In genomic region chr11:88454881-88455280, GRCh38 we compare ENCODE assay signal across 24 cellular contexts.
DNase-seq lines count a peak whose midpoint lies in the region; ATAC-seq, FAIRE-seq and TF ChIP-seq lines count a peak whose summit lies in the region.
"Had no signal": no experiment of that assay in that cellular context is flagged by ENCODE, and none has a peak within 500 bp of the region (broad histone marks: within the 10 kb centered on the region; RNA-seq: fewer than 3 reads in every experiment).

No MANE protein-coding gene starts in this region.

- H3K36me3 Mint-ChIP-seq in effector memory CD8-positive, alpha-beta T cell (ENCODE audit: insufficient read depth) = no peaks in the 10 kb centered on the region

- CTCF ChIA-PET in A549 (lab: Yijun Ruan, JAX) = no interaction called here

- H3K9me3 ChIP-seq in A549 = no peaks in the 10 kb centered on the region
- no peaks in the 10 kb centered on the region for H3K9me3 ChIP-seq in GM23248 (ENCODE audit: low read depth)
- H3K9me3 ChIP-seq: BLaER1, tibial artery had no signal

- no peaks in the 10 kb centered on the region for H3K27me3 Mint-ChIP-seq in effector memory CD8-positive, alpha-beta T cell

- FAIRE-seq in A549 (lab: Jason Lieb, UNC) = no peak
- FAIRE-seq: endothelial cell of umbilical vein, GM18507 had no signal

- no peak for TF ChIP-seq EP300 in A549 (IDR thresholded peaks at IDR 0.05)

- TF ChIP-seq POLR2A in A549 (IDR thresholded peaks at IDR 0.05; ENCODE audit: low read length) = no peak

- TF ChIP-seq RAD21 in A549 (conservative IDR thresholded peaks at IDR 0.05 in 1 of 2, IDR thresholded peaks at IDR 0.05 in 1 of 2) = no peak

- POLR2A ChIA-PET in A549 (lab: Yijun Ruan, JAX) = no interaction called here

- H3K9me2 ChIP-seq in GM23248 (ENCODE audit: insufficient read depth) = no peaks in the 10 kb centered on the region

- TF ChIP-seq CTCF in A549 (IDR thresholded peaks at IDR 0.05) (no peak), epithelial cell of esophagus (IDR thresholded peaks at IDR 0.05; ENCODE audit: insufficient read depth, low read depth, low read length, missing control alignments) (no peak)

- H3K79me2 ChIP-seq in GM23248 (ENCODE audit: insufficient read depth) = no peaks in the 10 kb centered on the region
- H3K79me2 ChIP-seq: parathyroid adenoma had no signal

- DNase-seq in A549 (ENCODE audit: low read depth in 1 of 2, low spot score in 1 of 2) (no peak), GM23248 (peak; percentile 61), RPMI7951 (ENCODE audit: low read depth) (peak; percentile 28), epithelial cell of esophagus (ENCODE audit: low read depth) (peak; percentile 86), NCI-H2081 treated with DMSO at 0.1 percent for 48 hours (lab: John Stamatoyannopoulos, UW) (no peak), glomerular visceral epithelial cell (ENCODE audit: extremely low spot score) (no peak)
- DNase-seq in activated T-cell treated with anti-CD3 and anti-CD28 coated beads, Interleukin-2, amount 50 U/mL, for 48 hours = no peak
- no peak for DNase-seq in effector memory CD8-positive, alpha-beta T cell
- DNase-seq: activated CD4-positive, alpha-beta T cell treated with anti-CD3 and anti-CD28 coated beads for 4 hours; activated gamma-delta T cell; activated T-cell treated with anti-CD3 and anti-CD28 coated beads for 4 hours; cerebellar nuclear complex; left colon; NCI-H1092; NCI-H187; NCI-H69; right cardiac atrium; tibial artery had no signal

- no peak overlapping the region for H2AFZ ChIP-seq in GM23248
- H2AFZ ChIP-seq: parathyroid adenoma had no signal

- H3K9me3 Mint-ChIP-seq in effector memory CD8-positive, alpha-beta T cell = peaks cover 0 to 2% of the 10 kb centered on the region in 2 donors
- H3K9me3 Mint-ChIP-seq: neural crest cell had no signal

- in situ Hi-C loops in GM23248 (cut with MboI) = no loop called here

- no peaks in the 10 kb centered on the region for H3F3A ChIP-seq in GM23248 (ENCODE audit: insufficient read depth)

- H3K4me3 ChIP-seq in A549 = no peak overlapping the region
- no peak overlapping the region for H3K4me3 ChIP-seq in GM23248
- H3K4me3 ChIP-seq in epithelial cell of esophagus (ENCODE audit: low read length) = no peak overlapping the region
- H3K4me3 ChIP-seq: BLaER1, tibial artery had no signal

- no peak overlapping the region for H3K4me3 Mint-ChIP-seq in effector memory CD8-positive, alpha-beta T cell
- H3K4me3 Mint-ChIP-seq: neural crest cell; T-helper 2 cell treated with Interferon-gamma antibody and Interleukin-4, amounts not matched to agents 5 μg/mL and 100 μg/mL, for 36 hours had no signal

- 33% methylated on average over 3 of the region's 3 CpGs for WGBS in A549 (ENCODE audit: missing lambda C conversion rate)
- 57 to 59% methylated on average over 3 of the region's 3 CpGs for WGBS in GM23248 (ENCODE audit: low coverage in 1 of 2, low lambda C conversion rate in 2 of 2, missing lambda C conversion rate in 2 of 2), 2 experiments

- H3K4me2 ChIP-seq in A549 (no peak overlapping the region), GM23248 (ENCODE audit: unreplicated experiment) (no peak overlapping the region)
- H3K4me2 ChIP-seq: BLaER1 had no signal

- H3K9ac ChIP-seq in GM23248 = no peak overlapping the region
- H3K9ac ChIP-seq: BLaER1, parathyroid adenoma had no signal

- no peaks in the 10 kb centered on the region for H3K36me3 ChIP-seq in GM23248 (ENCODE audit: low read depth)
- H3K36me3 ChIP-seq: BLaER1, tibial artery had no signal

- H3K27ac Mint-ChIP-seq in effector memory CD8-positive, alpha-beta T cell = no peak overlapping the region
- H3K27ac Mint-ChIP-seq: T-helper 2 cell treated with Interferon-gamma antibody and Interleukin-4, amounts not matched to agents 5 μg/mL and 100 μg/mL, for 36 hours had no signal

- H3K4me1 ChIP-seq in A549 = no peaks in the 10 kb centered on the region
- H3K4me1 ChIP-seq in GM23248 (ENCODE audit: insufficient read depth) = no peaks in the 10 kb centered on the region
- H3K4me1 ChIP-seq: BLaER1, parathyroid adenoma, tibial artery had no signal

- ATAC-seq in A549 = no peak
- no peak for ATAC-seq in effector memory CD8-positive, alpha-beta T cell (replicated peaks)
- ATAC-seq: left colon, right cardiac atrium had no signal

- H3K4me1 Mint-ChIP-seq in effector memory CD8-positive, alpha-beta T cell (ENCODE audit: low read depth in 2 of 2) = no peaks in the 10 kb centered on the region
- H3K4me1 Mint-ChIP-seq: neural crest cell had no signal

- H3K27ac ChIP-seq in A549 (no peak overlapping the region), GM23248 (no peak overlapping the region)
- H3K27ac ChIP-seq: BLaER1, parathyroid adenoma, tibial artery had no signal

- no peaks in the 10 kb centered on the region for H3K27me3 ChIP-seq in GM23248 (replicated peaks; ENCODE audit: insufficient read depth)
- H3K27me3 ChIP-seq: BLaER1, tibial artery had no signal

- no peaks in the 10 kb centered on the region for H4K20me1 ChIP-seq in GM23248 (ENCODE audit: insufficient read depth)
- H4K20me1 ChIP-seq: BLaER1 had no signal

TF ChIP-seq in A549, 52 proteins besides CTCF, POLR2A, EP300 and RAD21:
- TF ChIP-seq JUNB (IDR thresholded peaks at IDR 0.05) (no peak), MAFK (IDR thresholded peaks at IDR 0.05; ENCODE audit: partially characterized antibody) (peak; percentile 34), ZFP36 (IDR thresholded peaks at IDR 0.05; ENCODE audit: borderline replicate concordance, partially characterized antibody) (no peak), MAZ (IDR thresholded peaks at IDR 0.05; ENCODE audit: borderline replicate concordance, low read depth, low read length) (no peak), RFX5 (IDR thresholded peaks at IDR 0.05) (no peak)
TF ChIP-seq in A549: peak in this region for 1.

Comparison
In these comparisons a context has a peak if more than half of its experiments do, and no peak if none do; other contexts are left out.
1. DNase-seq: peak in GM23248 (single experiment), RPMI7951 (single experiment) and epithelial cell of esophagus (single experiment); none in A549 (0 of 2), NCI-H2081 treated with DMSO at 0.1 percent for 48 hours (single experiment), glomerular visceral epithelial cell (single experiment), activated T-cell treated with anti-CD3 and anti-CD28 coated beads, Interleukin-2, amount 50 U/mL, for 48 hours (0 of 2) and effector memory CD8-positive, alpha-beta T cell (0 of 3).